Comparison of ENCODE assay signal across 1 cellular context in the genomic region with DNA sequence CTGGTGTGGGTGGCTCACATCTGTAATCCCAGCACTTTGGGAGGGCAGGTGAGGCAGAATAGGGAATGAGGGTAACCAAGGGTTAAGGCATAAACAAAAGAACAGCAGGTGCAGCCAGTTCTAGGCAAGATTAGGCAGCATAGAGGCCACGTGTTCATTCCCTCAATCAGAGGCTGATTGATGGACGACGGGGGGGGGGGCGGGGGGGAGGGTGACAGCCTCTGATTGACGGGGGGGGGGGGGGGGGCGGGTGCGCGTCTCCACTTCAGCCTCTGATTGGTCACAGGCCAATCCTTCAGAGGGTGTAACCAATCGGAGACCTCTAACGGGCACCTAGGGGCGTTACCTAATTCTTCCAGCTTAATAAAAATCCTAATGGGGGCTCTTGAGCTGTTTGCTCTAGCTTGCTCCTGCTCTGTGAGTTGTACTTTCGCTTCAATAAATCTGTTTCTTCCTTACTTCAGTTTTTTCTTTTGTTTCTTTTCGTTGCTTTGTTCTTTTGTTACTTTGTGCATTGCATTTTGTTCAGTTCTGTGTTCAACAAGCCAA.
TF ChIP-seq lines count a peak whose summit lies in the region.

No MANE protein-coding gene starts in this region.

TF ChIP-seq in H1, 55 proteins besides CTCF, POLR2A, EP300 and RAD21:
- TF ChIP-seq SP1 (IDR thresholded peaks at IDR 0.05; ENCODE audit: low read depth, low read length): 0 out of 2 replicates have a peak, but pooled peaks have one; percentile 24
